Comparison of ENCODE assay signal across 21 cellular contexts in genomic region chr1:15723631-15724246, GRCh38. TPM values are rescaled to one million over a fixed set of nuclear protein-coding genes. Genes with fewer than 3 reads are reported as not detected.
DNase-seq lines count a peak whose midpoint lies in the region; ATAC-seq, FAIRE-seq and TF ChIP-seq lines count a peak whose summit lies in the region.
"Had no signal": no experiment of that assay in that cellular context is flagged by ENCODE, and none has a peak within 500 bp of the region (broad histone marks: within the 10 kb centered on the region; RNA-seq: fewer than 3 reads in every experiment).

No MANE protein-coding gene starts in this region.

- H4K8ac ChIP-seq in neuronal stem cell (ENCODE audit: low read depth, low read length): no peak overlapping the region

- H3K4ac ChIP-seq in neuronal stem cell (ENCODE audit: low read length): no peak overlapping the region

- no peaks in the 10 kb centered on the region for H3K4me1 Mint-ChIP-seq in activated T-helper 2 cell treated with anti-CD3 and anti-CD28 coated beads, Interferon-gamma antibody, Interleukin-2, Interleukin-4, amounts not matched to agents 10 μg/mL and 5 μg/mL and 100 μg/mL, durations not matched to agents 14 hours and 24 hours and 36 hours (ENCODE audit: low read depth)

- no peaks in the 10 kb centered on the region for H3K9me3 Mint-ChIP-seq in activated T-helper 2 cell treated with anti-CD3 and anti-CD28 coated beads, Interferon-gamma antibody, Interleukin-2, Interleukin-4, amounts not matched to agents 10 μg/mL and 5 μg/mL and 100 μg/mL, durations not matched to agents 14 hours and 24 hours and 36 hours

- peak overlapping the region; percentile 22 for H2BK12ac ChIP-seq in neuronal stem cell (ENCODE audit: low read length)

- WGBS in K562 (ENCODE audit: insufficient coverage, low coverage, missing lambda C conversion rate): 90% methylated on average over 19 of the region's 20 CpGs
- WGBS in neuronal stem cell (ENCODE audit: extremely low coverage in 2 of 2, insufficient read length in 2 of 2, insufficient replicate concordance in 1 of 2), 2 donors: no CpG with 5 or more reads among the region's 20 CpGs

- intact Hi-C loops in K562 (cut with micrococcal nuclease): no loop called here
- intact Hi-C loops in head of caudate nucleus (cut with DNase I): no loop called here
- intact Hi-C loops in cardiac septum (cut with DNase I): no loop called here
- intact Hi-C loops in activated T-helper 2 cell treated with anti-CD3 and anti-CD28 coated beads, Interferon-gamma antibody, Interleukin-2, Interleukin-4, amounts not matched to agents 10 μg/mL and 5 μg/mL and 100 μg/mL, durations not matched to agents 14 hours and 24 hours and 36 hours (cut with micrococcal nuclease): no loop called here

- H3K14ac ChIP-seq in neuronal stem cell (ENCODE audit: low read length): peak overlapping the region; percentile 56

- DNase-seq in DMS 273 (lab: John Stamatoyannopoulos, UW; ENCODE audit: unreplicated experiment): peak; percentile 98
- DNase-seq in NCI-H524 (lab: John Stamatoyannopoulos, UW): peak; percentile 85 to 95
- DNase-seq in K562 (ENCODE audit: extremely low read depth in 1 of 4, low spot score in 3 of 4): no peak
- no peak for DNase-seq in neuronal stem cell (ENCODE audit: low spot score)
- no peak for DNase-seq in head of caudate nucleus
- no peak for DNase-seq in cardiac septum (ENCODE audit: low spot score)
- no peak for DNase-seq in activated T-helper 2 cell treated with anti-CD3 and anti-CD28 coated beads, Interferon-gamma antibody, Interleukin-2, Interleukin-4, amounts not matched to agents 10 μg/mL and 5 μg/mL and 100 μg/mL, durations not matched to agents 14 hours and 24 hours and 36 hours (ENCODE audit: low spot score)
- DNase-seq: COR-L47, DMS79 treated with DMSO at 0.1 percent for 48 hours, GDM1, GOT3, MM.1S, NCI-H1105, NCI-H187 treated with DMSO at 0.1 percent for 48 hours, NCI-H510A, PC-3 had no signal

- FAIRE-seq in K562 (lab: Jason Lieb, UNC): no peak
- FAIRE-seq: A204.1 had no signal

- no peak overlapping the region for H2AK5ac ChIP-seq in neuronal stem cell (ENCODE audit: low read depth, low read length)

- H3K9ac ChIP-seq in K562 (ENCODE audit: insufficient read depth in 1 of 2, low read depth in 2 of 2, low read length in 2 of 2) (peak overlapping the region in 1 of 2 experiments; percentile 55; a peak in 2 of 4 replicates), neuronal stem cell (ENCODE audit: low read depth, low read length, poor library complexity) (no peak overlapping the region)
- H3K9ac ChIP-seq: KMS-11 had no signal

- H3K4me1 ChIP-seq in K562 (replicated peaks in 1 of 2; ENCODE audit: control insufficient read depth in 2 of 2, insufficient read depth in 2 of 2, low read length in 2 of 2): peaks cover 0 to 16% of the 10 kb centered on the region in 2 experiments; a peak in 1 of 5 replicates
- no peaks in the 10 kb centered on the region for H3K4me1 ChIP-seq in neuronal stem cell (ENCODE audit: control insufficient read depth in 2 of 2, insufficient read depth in 1 of 2, low read depth in 1 of 2, low read length in 2 of 2)

- no peak overlapping the region for H3K4me3 Mint-ChIP-seq in activated T-helper 2 cell treated with anti-CD3 and anti-CD28 coated beads, Interferon-gamma antibody, Interleukin-2, Interleukin-4, amounts not matched to agents 10 μg/mL and 5 μg/mL and 100 μg/mL, durations not matched to agents 14 hours and 24 hours and 36 hours (ENCODE audit: low read depth)

- H3K79me1 ChIP-seq in neuronal stem cell (ENCODE audit: low read depth, low read length): peaks cover 5% of the 10 kb centered on the region

- no peaks in the 10 kb centered on the region for H3K79me2 ChIP-seq in K562 (ENCODE audit: control insufficient read depth, insufficient read depth, low read length)

- CTCF ChIA-PET in K562 (lab: Yijun Ruan, JAX; ENCODE audit: low intra/inter-chr PET ratio): no interaction called here

- no peaks in the 10 kb centered on the region for H4K20me1 ChIP-seq in K562 (replicated peaks; ENCODE audit: control insufficient read depth, insufficient read depth, low read length)

- TF ChIP-seq EP300 in K562 (IDR thresholded peaks at IDR 0.05; ENCODE audit: low read length): no peak

- no peak overlapping the region for H4K91ac ChIP-seq in neuronal stem cell (ENCODE audit: low read depth, low read length, poor library complexity)

- POLR2A ChIA-PET in K562 (lab: Yijun Ruan, JAX): interaction anchor here (0.6 to 1.6 kb wide), 7 partner anchors 9 to 197 kb away, joined by 3 to 4 read pairs (median 3); no protein-coding TSS in a partner anchor

- no peaks in the 10 kb centered on the region for H3K9me1 ChIP-seq in K562 (ENCODE audit: control insufficient read depth, insufficient read depth, low read length)

- BruUV-seq in K562 (replicated peaks; lab: Mats Ljungman, UMichigan): no TSS peak

- H3K4me2 ChIP-seq in K562 (ENCODE audit: insufficient read depth, low read length) (no peak overlapping the region), neuronal stem cell (ENCODE audit: insufficient read depth, low read length, poor library complexity, severe bottlenecking) (no peak overlapping the region)
- H3K4me2 ChIP-seq: KMS-11 had no signal

- no peaks in the 10 kb centered on the region for H3K27me3 Mint-ChIP-seq in activated T-helper 2 cell treated with anti-CD3 and anti-CD28 coated beads, Interferon-gamma antibody, Interleukin-2, Interleukin-4, amounts not matched to agents 10 μg/mL and 5 μg/mL and 100 μg/mL, durations not matched to agents 14 hours and 24 hours and 36 hours (ENCODE audit: low read depth)

- H3K9me3 ChIP-seq in K562 (replicated peaks; ENCODE audit: control insufficient read depth, insufficient read depth, low read depth, low read length): no peaks in the 10 kb centered on the region
- H3K9me3 ChIP-seq in neuronal stem cell (replicated peaks in 1 of 2; ENCODE audit: control insufficient read depth in 2 of 2, insufficient read depth in 1 of 2, low read depth in 1 of 2, low read length in 2 of 2): no peaks in the 10 kb centered on the region

- no peak for TF ChIP-seq CTCF in K562 (IDR thresholded peaks at IDR 0.05 in 2 of 3, conservative IDR thresholded peaks at IDR 0.05 in 1 of 3; ENCODE audit: insufficient read depth in 2 of 3, low read depth in 1 of 3, low read length in 3 of 3)

- H3K27me3 ChIP-seq in K562 (ENCODE audit: control insufficient read depth in 2 of 2, insufficient read depth in 2 of 2, low read length in 2 of 2): no peaks in the 10 kb centered on the region
- H3K27me3 ChIP-seq in neuronal stem cell (ENCODE audit: control insufficient read depth in 3 of 3, insufficient read depth in 3 of 3, low read depth in 1 of 3, low read length in 3 of 3): no peaks in the 10 kb centered on the region

- in situ Hi-C loops in K562 (cut with MboI): no loop called here

- peaks cover 38% of the 10 kb centered on the region for H3K36me3 Mint-ChIP-seq in activated T-helper 2 cell treated with anti-CD3 and anti-CD28 coated beads, Interferon-gamma antibody, Interleukin-2, Interleukin-4, amounts not matched to agents 10 μg/mL and 5 μg/mL and 100 μg/mL, durations not matched to agents 14 hours and 24 hours and 36 hours (ENCODE audit: low read depth)

- TF ChIP-seq POLR2A in K562 (conservative IDR thresholded peaks at IDR 0.05): no peak

- no peak overlapping the region for H3K27ac ChIP-seq in K562 (ENCODE audit: extremely low read depth, low read depth, low read length)
- no peak overlapping the region for H3K27ac ChIP-seq in neuronal stem cell (replicated peaks; ENCODE audit: low read length)
- H3K27ac ChIP-seq: HL-60, KMS-11 had no signal

- H2BK120ac ChIP-seq in neuronal stem cell (ENCODE audit: low read depth, low read length): no peak overlapping the region

- H2AFZ ChIP-seq in K562 (ENCODE audit: low read depth, low read length) (no peak overlapping the region), neuronal stem cell (ENCODE audit: low read length) (no peak overlapping the region)

- no peak overlapping the region for H2BK15ac ChIP-seq in neuronal stem cell (ENCODE audit: low read length)

- no peak overlapping the region for H3K27ac Mint-ChIP-seq in activated T-helper 2 cell treated with anti-CD3 and anti-CD28 coated beads, Interferon-gamma antibody, Interleukin-2, Interleukin-4, amounts not matched to agents 10 μg/mL and 5 μg/mL and 100 μg/mL, durations not matched to agents 14 hours and 24 hours and 36 hours

- H3K36me3 ChIP-seq in K562 (ENCODE audit: control insufficient read depth, insufficient read depth, low read length) (peaks cover 78% of the 10 kb centered on the region; the same call in 2 of the 3 replicates), neuronal stem cell (replicated peaks in 1 of 2; ENCODE audit: control insufficient read depth in 2 of 2, insufficient read depth in 2 of 2, low read length in 2 of 2) (peaks cover 53 to 83% of the 10 kb centered on the region in 2 donors)

- H3K4me3 ChIP-seq in K562 (no peak overlapping the region), neuronal stem cell (ENCODE audit: low read length in 2 of 2) (no peak overlapping the region)

- TF ChIP-seq RAD21 in K562 (CRISPR knock-in tag; conservative IDR thresholded peaks at IDR 0.05 in 1 of 2, IDR thresholded peaks at IDR 0.05 in 1 of 2): no peak

- peak overlapping the region; percentile 53 for H2BK5ac ChIP-seq in neuronal stem cell (ENCODE audit: low read length)

- no peak for ATAC-seq in K562
- no peak for ATAC-seq in GM18511 (IDR thresholded peaks at IDR 0.05; ENCODE audit: unreplicated experiment)
- ATAC-seq: PC-3, Right ventricle myocardium inferior had no signal

- no peak overlapping the region for H3K18ac ChIP-seq in neuronal stem cell (ENCODE audit: low read length)

- H3K23ac ChIP-seq in neuronal stem cell (ENCODE audit: low read depth, low read length, poor library complexity): no peak overlapping the region

RNA-seq across cellular contexts. Expression of gene SLC25A34, which starts 12.3 kb away (rescaled TPM):
- total RNA-seq in K562 (2011; cell fraction: chromatin; rRNA removed; ENCODE audit: low replicate concordance): 0.86 and 1.9 TPM in 2 replicates
- 1.1 and 1.8 TPM in 2 replicates for total RNA-seq in K562 (2011; cell fraction: nucleolus; rRNA removed)
- 1.1 and 1.6 TPM in 2 replicates for total RNA-seq in K562 (2011; cell fraction: nucleoplasm; rRNA removed)
- total RNA-seq in K562 (2014; rRNA removed) (0.41 and 0.78 TPM in 2 replicates), K562 (2014; rRNA removed; fragmentation: Illumina TruSeq; extraction: Trizol) (0.06 and 0.11 TPM in 2 replicates), K562 (2015; rRNA removed; fragmentation: Illumina TruSeq; extraction: Trizol) (0.26 and 0.43 TPM in 2 replicates), K562 (2021) (0.13 and 0.16 TPM in 2 replicates), cardiac septum (2.9 TPM)
- polyA plus RNA-seq in K562 (2011; rRNA removed) (0.24 and 0.31 TPM in 2 replicates), K562 (2014; fragmentation: Illumina TruSeq; extraction: Trizol) (0.16 and 0.21 TPM in 2 replicates), K562 (2014; fragmentation: Nextera tagmentation; extraction: Ambion mirVana) (under 1 TPM; 0.01 to 0.03 TPM), K562 (2014; rRNA removed) (0.22 and 0.57 TPM in 2 replicates)
- 0.18 and 0.34 TPM in 2 replicates for polyA plus RNA-seq in K562 (2011; cell fraction: cytosol; rRNA removed)
- 0.94 and 1.9 TPM in 2 replicates for polyA plus RNA-seq in K562 (2011; cell fraction: nucleus; rRNA removed)
- 0.25 and 0.55 TPM in 2 replicates for polyA plus RNA-seq in K562 (2012)
- 0.12 and 0.35 TPM in 2 replicates for polyA minus RNA-seq in K562 (2011; rRNA and poly(A)+ RNA removed)
- not detected in 2 replicates for polyA minus RNA-seq in K562 (2011; cell fraction: cytosol; rRNA and poly(A)+ RNA removed)
- 0.40 and 0.78 TPM in 2 replicates for polyA minus RNA-seq in K562 (2011; cell fraction: nucleus; rRNA and poly(A)+ RNA removed)
- 0.33 TPM for polyA plus RNA-seq in neuronal stem cell (2013, experiment 1 of 2)
- 0.32 TPM for polyA plus RNA-seq in neuronal stem cell (2013, experiment 2 of 2)
- 1.1 and 1.6 TPM in 2 replicates for total RNA-seq in activated T-helper 2 cell treated with anti-CD3 and anti-CD28 coated beads, Interferon-gamma antibody, Interleukin-2, Interleukin-4, amounts not matched to agents 10 μg/mL and 5 μg/mL and 100 μg/mL, durations not matched to agents 14 hours and 24 hours and 36 hours

RNA-seq across cellular contexts. Expression of gene TMEM82, which starts 18.6 kb away (rescaled TPM):
- not detected in 2 replicates for total RNA-seq in K562 (2011; cell fraction: chromatin; rRNA removed; ENCODE audit: low replicate concordance)
- not detected in 2 replicates for total RNA-seq in K562 (2011; cell fraction: nucleolus; rRNA removed)
- not detected in 2 replicates for total RNA-seq in K562 (2011; cell fraction: nucleoplasm; rRNA removed)
- total RNA-seq in K562 (2014; rRNA removed) (not detected in 2 replicates), K562 (2014; rRNA removed; fragmentation: Illumina TruSeq; extraction: Trizol) (not detected in 2 replicates), K562 (2015; rRNA removed; fragmentation: Illumina TruSeq; extraction: Trizol) (not detected in 2 replicates), K562 (2021) (not detected in 2 replicates), cardiac septum (not detected)
- polyA plus RNA-seq in K562 (2011; rRNA removed) (not detected in 2 replicates), K562 (2014; fragmentation: Illumina TruSeq; extraction: Trizol) (not detected in 2 replicates), K562 (2014; fragmentation: Nextera tagmentation; extraction: Ambion mirVana) (not detected), K562 (2014; rRNA removed) (not detected in 2 replicates)
- polyA plus RNA-seq in K562 (2011; cell fraction: cytosol; rRNA removed): not detected in 2 replicates
- not detected in 2 replicates for polyA plus RNA-seq in K562 (2011; cell fraction: nucleus; rRNA removed)
- polyA plus RNA-seq in K562 (2012): not detected in 2 replicates
- polyA minus RNA-seq in K562 (2011; rRNA and poly(A)+ RNA removed): not detected in 2 replicates
- polyA minus RNA-seq in K562 (2011; cell fraction: cytosol; rRNA and poly(A)+ RNA removed): not detected in 2 replicates
- polyA minus RNA-seq in K562 (2011; cell fraction: nucleus; rRNA and poly(A)+ RNA removed): not detected in 2 replicates
- not detected for polyA plus RNA-seq in neuronal stem cell (2013, experiment 1 of 2)
- not detected for polyA plus RNA-seq in neuronal stem cell (2013, experiment 2 of 2)
- total RNA-seq in activated T-helper 2 cell treated with anti-CD3 and anti-CD28 coated beads, Interferon-gamma antibody, Interleukin-2, Interleukin-4, amounts not matched to agents 10 μg/mL and 5 μg/mL and 100 μg/mL, durations not matched to agents 14 hours and 24 hours and 36 hours: not detected in 2 replicates
- total RNA-seq: PC-3, Right ventricle myocardium inferior had no signal

RNA-seq across cellular contexts. Expression of gene FBLIM1, which starts 34.9 kb away (rescaled TPM):
- 0.16 TPM in 1 of 2 replicates, not detected in the other for total RNA-seq in K562 (2011; cell fraction: chromatin; rRNA removed; ENCODE audit: low replicate concordance)
- total RNA-seq in K562 (2011; cell fraction: nucleolus; rRNA removed): 0.50 TPM in 1 of 2 replicates, not detected in the other
- total RNA-seq in K562 (2011; cell fraction: nucleoplasm; rRNA removed): 0.31 TPM in 1 of 2 replicates, not detected in the other
- total RNA-seq in K562 (2014; rRNA removed): 0.04 TPM in 1 of 2 replicates, not detected in the other
- total RNA-seq in K562 (2014; rRNA removed; fragmentation: Illumina TruSeq; extraction: Trizol): not detected in 2 replicates
- total RNA-seq in K562 (2015; rRNA removed; fragmentation: Illumina TruSeq; extraction: Trizol): not detected in 2 replicates
- total RNA-seq in K562 (2021): 0.18 and 0.24 TPM in 2 replicates
- 0.14 and 0.43 TPM in 2 replicates for polyA plus RNA-seq in K562 (2011; rRNA removed)
- polyA plus RNA-seq in K562 (2011; cell fraction: cytosol; rRNA removed): 0.09 and 0.63 TPM in 2 replicates
- 0.10 and 0.20 TPM in 2 replicates for polyA plus RNA-seq in K562 (2011; cell fraction: nucleus; rRNA removed)
- polyA plus RNA-seq in K562 (2012): 0.04 and 0.48 TPM in 2 replicates
- polyA plus RNA-seq in K562 (2014; fragmentation: Illumina TruSeq; extraction: Trizol): not detected in 2 replicates
- polyA plus RNA-seq in K562 (2014; fragmentation: Nextera tagmentation; extraction: Ambion mirVana): not detected
- polyA plus RNA-seq in K562 (2014; rRNA removed): not detected in 2 replicates
- 0.11 and 0.27 TPM in 2 replicates for polyA minus RNA-seq in K562 (2011; rRNA and poly(A)+ RNA removed)
- not detected in 2 replicates for polyA minus RNA-seq in K562 (2011; cell fraction: cytosol; rRNA and poly(A)+ RNA removed)
- 0.56 TPM in 1 of 2 replicates, not detected in the other for polyA minus RNA-seq in K562 (2011; cell fraction: nucleus; rRNA and poly(A)+ RNA removed)
- polyA plus RNA-seq in neuronal stem cell (2013, experiment 1 of 2): 11.5 TPM
- polyA plus RNA-seq in neuronal stem cell (2013, experiment 2 of 2): 11.4 TPM
- 40.6 TPM for total RNA-seq in cardiac septum
- not detected in 2 replicates for total RNA-seq in activated T-helper 2 cell treated with anti-CD3 and anti-CD28 coated beads, Interferon-gamma antibody, Interleukin-2, Interleukin-4, amounts not matched to agents 10 μg/mL and 5 μg/mL and 100 μg/mL, durations not matched to agents 14 hours and 24 hours and 36 hours

RNA-seq across cellular contexts. Expression of gene PLEKHM2, which starts 39.6 kb away (rescaled TPM):
- total RNA-seq in K562 (2011; cell fraction: chromatin; rRNA removed; ENCODE audit: low replicate concordance): 33.4 and 106 TPM in 2 replicates
- 69.5 and 71.2 TPM in 2 replicates for total RNA-seq in K562 (2011; cell fraction: nucleolus; rRNA removed)
- total RNA-seq in K562 (2011; cell fraction: nucleoplasm; rRNA removed): 36.4 and 44.3 TPM in 2 replicates
- 28.6 and 36.7 TPM in 2 replicates for total RNA-seq in K562 (2014; rRNA removed)
- 7.8 and 15.6 TPM in 2 replicates for total RNA-seq in K562 (2014; rRNA removed; fragmentation: Illumina TruSeq; extraction: Trizol)
- total RNA-seq in K562 (2015; rRNA removed; fragmentation: Illumina TruSeq; extraction: Trizol): 33.2 and 34.3 TPM in 2 replicates
- total RNA-seq in K562 (2021): 63.7 and 65.3 TPM in 2 replicates
- 34.9 and 54.1 TPM in 2 replicates for polyA plus RNA-seq in K562 (2011; rRNA removed)
- polyA plus RNA-seq in K562 (2011; cell fraction: cytosol; rRNA removed): 50.7 and 63.4 TPM in 2 replicates
- 122 and 150 TPM in 2 replicates for polyA plus RNA-seq in K562 (2011; cell fraction: nucleus; rRNA removed)
- 43.7 and 66.8 TPM in 2 replicates for polyA plus RNA-seq in K562 (2012)
- 35.1 and 47.8 TPM in 2 replicates for polyA plus RNA-seq in K562 (2014; fragmentation: Illumina TruSeq; extraction: Trizol)
- under 1 TPM; 0.27 to 0.78 TPM for polyA plus RNA-seq in K562 (2014; fragmentation: Nextera tagmentation; extraction: Ambion mirVana)
- 41.1 and 42.7 TPM in 2 replicates for polyA plus RNA-seq in K562 (2014; rRNA removed)
- 17.2 and 24.3 TPM in 2 replicates for polyA minus RNA-seq in K562 (2011; rRNA and poly(A)+ RNA removed)
- 35.5 and 58.1 TPM in 2 replicates for polyA minus RNA-seq in K562 (2011; cell fraction: cytosol; rRNA and poly(A)+ RNA removed)
- 17.6 and 24.7 TPM in 2 replicates for polyA minus RNA-seq in K562 (2011; cell fraction: nucleus; rRNA and poly(A)+ RNA removed)
- 40.8 TPM for polyA plus RNA-seq in neuronal stem cell (2013, experiment 1 of 2)
- 41.5 TPM for polyA plus RNA-seq in neuronal stem cell (2013, experiment 2 of 2)
- total RNA-seq in cardiac septum: 93.1 TPM
- 55.9 and 61.6 TPM in 2 replicates for total RNA-seq in activated T-helper 2 cell treated with anti-CD3 and anti-CD28 coated beads, Interferon-gamma antibody, Interleukin-2, Interleukin-4, amounts not matched to agents 10 μg/mL and 5 μg/mL and 100 μg/mL, durations not matched to agents 14 hours and 24 hours and 36 hours

Comparison
In these comparisons a context has a peak if more than half of its experiments do, and no peak if none do; other contexts are left out.
1. DNase-seq: peak in DMS 273 (single experiment) and NCI-H524 (2 of 2); none in K562 (0 of 4), neuronal stem cell (single experiment), head of caudate nucleus (0 of 42), cardiac septum (single experiment) and activated T-helper 2 cell treated with anti-CD3 and anti-CD28 coated beads, Interferon-gamma antibody, Interleukin-2, Interleukin-4, amounts not matched to agents 10 μg/mL and 5 μg/mL and 100 μg/mL, durations not matched to agents 14 hours and 24 hours and 36 hours (single experiment).
2. RNA of gene FBLIM1, which starts 34.9 kb away (total RNA-seq): 40.6 TPM in cardiac septum (single experiment); not detected in activated T-helper 2 cell treated with anti-CD3 and anti-CD28 coated beads, Interferon-gamma antibody, Interleukin-2, Interleukin-4, amounts not matched to agents 10 μg/mL and 5 μg/mL and 100 μg/mL, durations not matched to agents 14 hours and 24 hours and 36 hours and 0.04 to 0.50 TPM in K562; every median in the first group is over 10 times any median in the second.